In the genomic region with DNA sequence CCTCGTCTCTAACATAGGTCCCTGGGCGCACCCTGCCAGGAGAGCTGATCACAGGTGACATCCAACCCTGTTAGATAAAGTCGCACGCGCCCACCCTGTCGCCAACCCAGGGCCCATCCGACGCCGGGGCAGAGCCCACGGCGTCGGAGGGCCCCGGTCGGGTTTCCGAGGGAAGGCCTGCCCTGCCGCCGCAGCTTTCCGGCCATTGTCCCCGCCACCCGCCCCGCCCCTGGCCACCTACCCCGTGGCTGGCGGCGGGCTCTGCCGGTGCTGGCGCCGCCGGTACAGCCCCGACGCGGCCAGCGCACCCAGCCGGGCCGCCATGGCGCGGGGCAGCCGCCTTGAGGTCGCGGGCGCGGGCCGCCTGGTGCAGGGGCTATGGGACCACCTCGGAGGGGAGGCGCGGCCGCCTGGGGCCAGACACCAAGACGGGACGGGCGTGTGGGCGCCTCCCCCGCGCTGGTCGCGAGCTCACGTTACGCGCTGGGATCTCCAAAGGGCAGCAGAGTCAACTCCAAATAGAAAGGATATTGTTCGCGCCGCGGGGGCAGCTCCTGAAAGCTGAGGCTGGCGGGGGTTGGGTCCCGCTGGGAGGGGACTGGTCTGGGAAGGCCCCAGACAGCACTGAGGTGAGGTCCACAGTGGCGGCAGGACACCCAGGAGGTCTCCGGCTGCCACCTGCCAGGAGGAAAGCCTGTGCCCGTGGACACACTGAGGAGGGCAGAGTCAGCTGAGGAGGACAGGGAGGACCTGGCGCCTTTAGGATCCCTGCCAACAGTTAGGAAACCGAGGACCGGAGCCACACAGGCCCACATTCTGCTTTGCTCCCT, we compare ENCODE assay signal across 10 cellular contexts. TPM values are rescaled to one million over a fixed set of nuclear protein-coding genes. Genes with fewer than 3 reads are reported as not detected.
DNase-seq lines count a peak whose midpoint lies in the region; ATAC-seq and TF ChIP-seq lines count a peak whose summit lies in the region.
"Had no signal": no experiment of that assay in that cellular context is flagged by ENCODE, and none has a peak within 500 bp of the region (broad histone marks: within the 10 kb centered on the region; RNA-seq: fewer than 3 reads in every experiment).

No MANE protein-coding gene starts in this region.

- H3K27ac ChIP-seq in IMR-90 (ENCODE audit: insufficient read depth, low read length) (no peak overlapping the region), coronary artery (peak overlapping the region; percentile 61 to 87), skin epidermis (peak overlapping the region in 15 of 21 experiments; percentile 2 to 83 (median 38))

- H3K9me3 ChIP-seq in IMR-90 (ENCODE audit: control insufficient read depth, insufficient read depth, low read length) = peaks cover 2% of the 10 kb centered on the region; the same call in 1 of the 2 replicates

- H2BK15ac ChIP-seq in IMR-90 (ENCODE audit: low read depth, low read length) = no peak overlapping the region

- H3K4me3 Mint-ChIP-seq in effector memory CD8-positive, alpha-beta T cell = no peak overlapping the region

- peaks cover 23% of the 10 kb centered on the region for H3K9me1 ChIP-seq in IMR-90 (ENCODE audit: insufficient read depth, low read length)

- in situ Hi-C loops in IMR-90 (cut with MboI; ENCODE audit: low sequenced_read_pairs) = no loop called here

- H3K14ac ChIP-seq in IMR-90 (replicated peaks; ENCODE audit: low read depth, low read length) = no peak overlapping the region

- H3K27me3 ChIP-seq in IMR-90 (ENCODE audit: control insufficient read depth, insufficient read depth, low read length) = no peaks in the 10 kb centered on the region

- TF ChIP-seq CTCF in IMR-90 (conservative IDR thresholded peaks at IDR 0.05; ENCODE audit: low read depth, low read length) = no peak
- no peak for TF ChIP-seq CTCF in coronary artery (IDR thresholded peaks at IDR 0.05)

- no peak overlapping the region for H3K18ac ChIP-seq in IMR-90 (ENCODE audit: low read depth, low read length)

- H3K9ac ChIP-seq in IMR-90 (ENCODE audit: low read depth, low read length) = no peak overlapping the region

- H2AK5ac ChIP-seq in IMR-90 (ENCODE audit: low read depth, low read length) = 0 out of 2 replicates have a peak overlapping the region, but pooled peaks have one; percentile 25

- no peak for ATAC-seq in IMR-90 (ENCODE audit: low read depth)
- peak; percentile 53 for ATAC-seq in left colon
- no peak for ATAC-seq in effector memory CD8-positive, alpha-beta T cell (replicated peaks)

- peaks cover 66% of the 10 kb centered on the region for H4K20me1 ChIP-seq in IMR-90 (ENCODE audit: insufficient read depth, low read length)

- no TSS peak for BruUV-seq in IMR-90 (replicated peaks; lab: Mats Ljungman, UMichigan)

- DNase-seq in IMR-90 (no peak), coronary artery (ENCODE audit: low spot score) (peak; percentile 74), left colon (peak in 1 of 2 donors; percentile 25), NCI-H82 (lab: John Stamatoyannopoulos, UW) (no peak), amygdala (lab: John Stamatoyannopoulos, UW) (no peak)
- DNase-seq in effector CD4-positive, alpha-beta T cell = no peak
- no peak for DNase-seq in effector memory CD8-positive, alpha-beta T cell
- DNase-seq: NCI-H1694, SW 1271 had no signal

- POLR2A ChIA-PET in IMR-90 (lab: Charles Lee; ENCODE audit: unreplicated experiment) = no interaction called here

- no peak overlapping the region for H3K56ac ChIP-seq in IMR-90 (ENCODE audit: extremely low read depth, insufficient read depth, low read length)

- H3K36me3 Mint-ChIP-seq in effector memory CD8-positive, alpha-beta T cell (ENCODE audit: insufficient read depth) = no peaks in the 10 kb centered on the region

- peaks cover 14% of the 10 kb centered on the region for H3K4me1 ChIP-seq in IMR-90 (ENCODE audit: control insufficient read depth, insufficient read depth, low read length)

- dilution Hi-C loops in IMR-90 (cut with HindIII; ENCODE audit: low sequenced_read_pairs, unreplicated experiment) = no loop called here

- CTCF ChIA-PET in IMR-90 (lab: Yijun Ruan, JAX) = no interaction called here

- no peak for TF ChIP-seq POLR2A in IMR-90 (IDR thresholded peaks at IDR 0.05; ENCODE audit: low read depth, low read length)

- peak overlapping the region; percentile 29; the same call in 1 of the 2 replicates for H3K4me2 ChIP-seq in IMR-90 (ENCODE audit: low read depth, low read length)

- no peak overlapping the region for H2BK20ac ChIP-seq in IMR-90 (ENCODE audit: low read depth, low read length)

- TF ChIP-seq RAD21 in IMR-90 (IDR thresholded peaks at IDR 0.05; ENCODE audit: low read length) = no peak

- no peak overlapping the region for H4K91ac ChIP-seq in IMR-90 (ENCODE audit: insufficient read depth, low read depth, low read length)

- peak overlapping the region; percentile 68 for H2AFZ ChIP-seq in IMR-90 (replicated peaks; ENCODE audit: low read length, poor library complexity)

- H3K9me3 Mint-ChIP-seq in effector memory CD8-positive, alpha-beta T cell = no peaks in the 10 kb centered on the region

- H3K23ac ChIP-seq in IMR-90 (ENCODE audit: low read depth, low read length) = peak overlapping the region; percentile 25; the same call in 1 of the 2 replicates

- intact Hi-C loops in IMR-90 (cut with micrococcal nuclease) (no loop called here), left colon (cut with DNase I, micrococcal nuclease) (no loop called here)

- H2BK120ac ChIP-seq in IMR-90 (ENCODE audit: low read depth, low read length) = no peak overlapping the region

- H4K5ac ChIP-seq in IMR-90 (ENCODE audit: low read depth, low read length) = no peak overlapping the region

- H3K27ac Mint-ChIP-seq in effector memory CD8-positive, alpha-beta T cell = no peak overlapping the region

- H3K4me3 ChIP-seq in IMR-90 (ENCODE audit: insufficient read depth, low read depth, low read length) (peak overlapping the region; percentile 11; the same call in 1 of the 2 replicates), coronary artery (peak overlapping the region; percentile 71), skin epidermis (peak overlapping the region in 4 of 7 experiments; percentile 11 to 38 (median 14))

- H2AK9ac ChIP-seq in IMR-90 (replicated peaks; ENCODE audit: low read depth, low read length, poor library complexity) = peak overlapping the region; percentile 38

- no peak overlapping the region for H3K4ac ChIP-seq in IMR-90 (ENCODE audit: low read depth, low read length)

- no peak overlapping the region for H2BK5ac ChIP-seq in IMR-90 (ENCODE audit: low read depth, low read length, poor library complexity, severe bottlenecking)

- H3K4me1 Mint-ChIP-seq in effector memory CD8-positive, alpha-beta T cell (ENCODE audit: low read depth in 2 of 2) = peaks cover 0 to 6% of the 10 kb centered on the region in 2 donors

- 26% methylated on average over 45 of the region's 69 CpGs; no CpG with 5 or more reads in 1 of the 2 experiments for WGBS in IMR-90 (ENCODE audit: extremely low coverage in 2 of 2, insufficient read length in 1 of 2), 2 experiments

- H3K36me3 ChIP-seq in IMR-90 (ENCODE audit: control insufficient read depth, insufficient read depth, low read length) = peaks cover 7% of the 10 kb centered on the region

- H3K79me1 ChIP-seq in IMR-90 (ENCODE audit: low read depth in 1 of 2, low read length in 2 of 2) = peaks cover 22 to 73% of the 10 kb centered on the region in 2 experiments

- H3K27me3 Mint-ChIP-seq in effector memory CD8-positive, alpha-beta T cell = peaks cover 65 to 78% of the 10 kb centered on the region in 2 donors

- no peak overlapping the region for H4K8ac ChIP-seq in IMR-90 (ENCODE audit: low read depth in 2 of 2, low read length in 2 of 2)

TF ChIP-seq in IMR-90, 13 proteins besides CTCF, POLR2A, EP300 and RAD21:
- TF ChIP-seq MXI1 (IDR thresholded peaks at IDR 0.05; ENCODE audit: borderline replicate concordance, low read depth, low read length) (no peak), MAZ (IDR thresholded peaks at IDR 0.05; ENCODE audit: borderline replicate concordance, low read depth, low read length) (no peak), MAFK (IDR thresholded peaks at IDR 0.05; ENCODE audit: low read depth, low read length) (no peak), ELK1 (IDR thresholded peaks at IDR 0.05; ENCODE audit: borderline replicate concordance, low read depth, low read length) (no peak), BHLHE40 (IDR thresholded peaks at IDR 0.05; ENCODE audit: low read depth, low read length) (no peak), RFX5 (IDR thresholded peaks at IDR 0.05; ENCODE audit: low read depth, low read length) (no peak)

RNA-seq across cellular contexts. Expression of gene LIMS2, which starts 11.1 kb away (rescaled TPM):
- 1.1 and 1.3 TPM in 2 replicates for total RNA-seq in IMR-90 (2012; rRNA removed)
- polyA plus RNA-seq in IMR-90 (2012; rRNA removed) = 17.8 and 18.8 TPM in 2 replicates
- polyA plus RNA-seq in IMR-90 (2012; cell fraction: cytosol; rRNA removed) = 22.3 and 23.6 TPM in 2 replicates
- polyA plus RNA-seq in IMR-90 (2012; cell fraction: nucleus; rRNA removed; ENCODE audit: low replicate concordance) = 69.0 and 120 TPM in 2 replicates
- total RNA-seq in left colon = 10 to 100 TPM in 1 of 2 donors, 1 to 10 TPM in 1; 9.2 to 50.2 TPM

RNA-seq across cellular contexts. Expression of gene GPR17, which starts 18.3 kb away (rescaled TPM):
- not detected in 2 replicates for total RNA-seq in IMR-90 (2012; rRNA removed)
- not detected in 2 replicates for polyA plus RNA-seq in IMR-90 (2012; rRNA removed)
- not detected in 2 replicates for polyA plus RNA-seq in IMR-90 (2012; cell fraction: cytosol; rRNA removed)
- polyA plus RNA-seq in IMR-90 (2012; cell fraction: nucleus; rRNA removed; ENCODE audit: low replicate concordance) = 0.04 TPM in 1 of 2 replicates, not detected in the other
- under 1 TPM in 1 of 2 donors, not detected in 1; 0.31 TPM for total RNA-seq in left colon

RNA-seq across cellular contexts. Expression of gene SFT2D3, which starts 37.0 kb away (rescaled TPM):
- total RNA-seq in IMR-90 (2012; rRNA removed) (2.5 and 3.9 TPM in 2 replicates), left colon (1 to 10 TPM; 8.5 to 9.0 TPM)
- 3.1 TPM in 2 replicates for polyA plus RNA-seq in IMR-90 (2012; rRNA removed)
- polyA plus RNA-seq in IMR-90 (2012; cell fraction: cytosol; rRNA removed) = 1.4 and 1.8 TPM in 2 replicates
- 1.3 TPM in 2 replicates for polyA plus RNA-seq in IMR-90 (2012; cell fraction: nucleus; rRNA removed; ENCODE audit: low replicate concordance)

Comparison
In these comparisons a context has a peak if more than half of its experiments do, and no peak if none do; other contexts are left out.
1. H3K4me3 ChIP-seq: peak in every context shown above with its lines; median percentile 71 in coronary artery; 14 in skin epidermis; 11 in IMR-90.